1 cellular context compared by ENCODE assay signal in genomic region chr20:4748847-4749246, GRCh38.
TF ChIP-seq lines count a peak whose summit lies in the region.

No MANE protein-coding gene starts in this region.

TF ChIP-seq in GM23338, 12 proteins besides CTCF, POLR2A, EP300 and RAD21:
- TF ChIP-seq ZNF462 (CRISPR knock-in tag; IDR thresholded peaks at IDR 0.05) (peak; percentile 89), EZH2phosphoT487 (IDR thresholded peaks at IDR 0.05; ENCODE audit: unreplicated experiment) (no peak)
